In the genomic region with DNA sequence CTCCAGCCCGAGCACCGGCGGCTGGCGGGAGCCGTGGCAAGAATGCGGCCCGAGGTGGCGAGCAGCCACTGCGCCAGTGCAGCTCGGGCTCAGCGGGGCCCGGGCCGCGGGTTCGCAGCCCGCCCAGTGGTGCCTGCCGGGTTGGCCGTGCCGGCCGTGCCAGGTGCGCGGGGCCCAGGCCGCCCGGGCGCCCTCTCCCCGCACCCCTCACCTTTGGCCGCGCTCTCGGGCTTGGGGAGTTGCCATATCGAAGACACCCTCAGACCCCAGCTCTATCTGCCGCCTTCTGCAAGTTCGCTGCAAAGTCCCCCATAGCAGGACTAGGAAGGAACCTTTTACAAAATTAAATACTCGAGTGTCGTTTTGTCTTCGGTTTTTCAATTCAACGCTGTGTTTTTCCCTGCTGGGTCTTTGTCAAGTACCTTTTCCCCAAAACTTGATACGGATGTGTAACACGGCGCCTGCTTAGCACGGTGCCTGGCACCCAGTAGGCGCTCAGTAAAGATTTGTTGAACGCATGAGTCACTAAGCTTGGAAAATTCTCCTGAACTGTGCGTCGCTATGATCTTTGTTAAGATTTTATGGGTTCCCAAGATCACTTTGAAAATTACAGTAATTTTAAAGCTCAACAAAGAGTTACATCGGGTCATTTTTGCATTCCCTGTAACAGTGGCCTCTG, we compare ENCODE assay signal across 8 cellular contexts. TPM values are rescaled to one million over a fixed set of nuclear protein-coding genes. Genes with fewer than 3 reads are reported as not detected.
DNase-seq lines count a peak whose midpoint lies in the region; TF ChIP-seq lines count a peak whose summit lies in the region.

No MANE protein-coding gene starts in this region.

- peak overlapping the region; percentile 65 for H3K4me2 ChIP-seq in MM.1S (ENCODE audit: low read depth, low read length)

- peak overlapping the region; percentile 45; the same call in 1 of the 2 replicates for H3K9ac ChIP-seq in MM.1S (ENCODE audit: low read length)

- peak overlapping the region; percentile 91 for H3K4me3 ChIP-seq in MM.1S (ENCODE audit: low read length)

- H3K27me3 Mint-ChIP-seq in T-helper 2 cell treated with Interferon-gamma antibody and Interleukin-4, amounts not matched to agents 5 μg/mL and 100 μg/mL, for 36 hours (ENCODE audit: low read depth) = peaks cover 12% of the 10 kb centered on the region
- no peaks in the 10 kb centered on the region for H3K27me3 Mint-ChIP-seq in type B pancreatic cell

- peaks cover 40% of the 10 kb centered on the region for H3K4me1 Mint-ChIP-seq in T-helper 2 cell treated with Interferon-gamma antibody and Interleukin-4, amounts not matched to agents 5 μg/mL and 100 μg/mL, for 36 hours (ENCODE audit: low read depth)
- peaks cover 29% of the 10 kb centered on the region for H3K4me1 Mint-ChIP-seq in type B pancreatic cell (ENCODE audit: unreplicated experiment)

- no peaks in the 10 kb centered on the region for H3K9me3 ChIP-seq in MM.1S (replicated peaks; ENCODE audit: insufficient read depth, low read length)

- peaks cover 20% of the 10 kb centered on the region for H3K79me2 ChIP-seq in MM.1S (ENCODE audit: low read length)

- peak overlapping the region; percentile 29; the same call in 1 of the 2 replicates for H3K27ac ChIP-seq in MM.1S (ENCODE audit: low read length)

- TF ChIP-seq CTCF in MM.1S (IDR thresholded peaks at IDR 0.05; ENCODE audit: low read length) (no peak), type B pancreatic cell (conservative IDR thresholded peaks at IDR 0.05) (peak; percentile 26)

- no peaks in the 10 kb centered on the region for H3K27me3 ChIP-seq in MM.1S (replicated peaks; ENCODE audit: insufficient read depth, low read length)

- peaks cover 21% of the 10 kb centered on the region for H3K36me3 Mint-ChIP-seq in T-helper 2 cell treated with Interferon-gamma antibody and Interleukin-4, amounts not matched to agents 5 μg/mL and 100 μg/mL, for 36 hours (ENCODE audit: low read depth)
- peaks cover 7% of the 10 kb centered on the region for H3K36me3 Mint-ChIP-seq in type B pancreatic cell

- H3K9me2 ChIP-seq in MM.1S (replicated peaks; ENCODE audit: insufficient read depth, low read length) = no peaks in the 10 kb centered on the region

- peak overlapping the region; percentile 88 for H3K4me3 Mint-ChIP-seq in T-helper 2 cell treated with Interferon-gamma antibody and Interleukin-4, amounts not matched to agents 5 μg/mL and 100 μg/mL, for 36 hours
- peak overlapping the region; percentile 97 for H3K4me3 Mint-ChIP-seq in type B pancreatic cell

- no peaks in the 10 kb centered on the region for H3K36me3 ChIP-seq in MM.1S (replicated peaks; ENCODE audit: insufficient read depth, low read length)

- DNase-seq in T-helper 2 cell treated with Interferon-gamma antibody and Interleukin-4, amounts not matched to agents 5 μg/mL and 100 μg/mL, for 36 hours (ENCODE audit: low spot score) = no peak
- DNase-seq in T-helper 2 cell = no peak
- peak; percentile 14 for DNase-seq in MM.1S
- DNase-seq in cerebellum (ENCODE audit: low spot score) = peak; percentile 54
- peak; percentile 32 for DNase-seq in medulla oblongata (ENCODE audit: extremely low spot score)
- DNase-seq in type B pancreatic cell (ENCODE audit: extremely low spot score, unreplicated experiment) = peak; percentile 81
- no peak for DNase-seq in effector CD4-positive, alpha-beta T cell
- no peak for DNase-seq in stimulated activated CD8-positive, alpha-beta memory T cell treated with anti-CD3 and anti-CD28 coated beads, Interleukin-4, amount 100 ng/mL, for 48 hours

- no peaks in the 10 kb centered on the region for H3F3A ChIP-seq in MM.1S (ENCODE audit: insufficient read depth, low read length)

- no peaks in the 10 kb centered on the region for H4K20me1 ChIP-seq in MM.1S (ENCODE audit: insufficient read depth, low read length)

- no peaks in the 10 kb centered on the region for H3K9me3 Mint-ChIP-seq in T-helper 2 cell treated with Interferon-gamma antibody and Interleukin-4, amounts not matched to agents 5 μg/mL and 100 μg/mL, for 36 hours
- H3K9me3 Mint-ChIP-seq in type B pancreatic cell = no peaks in the 10 kb centered on the region

- peaks cover 13% of the 10 kb centered on the region; the same call in 1 of the 2 replicates for H3K4me1 ChIP-seq in MM.1S (ENCODE audit: low read length)

- H2AFZ ChIP-seq in MM.1S (ENCODE audit: low read length) = peak overlapping the region; percentile 42; the same call in 1 of the 2 replicates

- peak overlapping the region; percentile 68 for H3K27ac Mint-ChIP-seq in T-helper 2 cell treated with Interferon-gamma antibody and Interleukin-4, amounts not matched to agents 5 μg/mL and 100 μg/mL, for 36 hours
- peak overlapping the region; percentile 95 for H3K27ac Mint-ChIP-seq in type B pancreatic cell

RNA-seq across cellular contexts. Expression of gene STRADB, which starts 0.7 kb away (rescaled TPM):
- total RNA-seq in cerebellum (52.3 TPM), type B pancreatic cell (ENCODE audit: low replicate concordance) (23.2 and 30.6 TPM in 2 replicates)

RNA-seq across cellular contexts. Expression of gene TRAK2, which starts 0.9 kb away (rescaled TPM):
- 52.5 TPM for total RNA-seq in cerebellum
- 24.6 and 49.6 TPM in 2 replicates for total RNA-seq in type B pancreatic cell (ENCODE audit: low replicate concordance)

Comparison
In these comparisons a context has a peak if more than half of its experiments do, and no peak if none do; other contexts are left out.
1. DNase-seq: peak in MM.1S (single experiment), cerebellum (single experiment), medulla oblongata (single experiment) and type B pancreatic cell (single experiment); none in T-helper 2 cell treated with Interferon-gamma antibody and Interleukin-4, amounts not matched to agents 5 μg/mL and 100 μg/mL, for 36 hours (single experiment), T-helper 2 cell (0 of 5), effector CD4-positive, alpha-beta T cell (single experiment) and stimulated activated CD8-positive, alpha-beta memory T cell treated with anti-CD3 and anti-CD28 coated beads, Interleukin-4, amount 100 ng/mL, for 48 hours (single experiment).